In genomic region chr12:112961536-112961935, GRCh38 we compare ENCODE assay signal across 20 cellular contexts. TPM values are rescaled to one million over a fixed set of nuclear protein-coding genes. Genes with fewer than 3 reads are reported as not detected.
A peak's percentile ranks its signal among the peaks of the same experiment; 100 is the strongest.
DNase-seq lines count a peak whose midpoint lies in the region; ATAC-seq, FAIRE-seq and TF ChIP-seq lines count a peak whose summit lies in the region.
"Had no signal": no experiment of that assay in that cellular context is flagged by ENCODE, and none has a peak within 500 bp of the region (broad histone marks: within the 10 kb centered on the region; RNA-seq: fewer than 3 reads in every experiment).

No MANE protein-coding gene starts in this region.

- CTCF ChIA-PET in K562 (lab: Yijun Ruan, JAX; ENCODE audit: low intra/inter-chr PET ratio), result no interaction called here

- WGBS in K562 (ENCODE audit: insufficient coverage, low coverage, missing lambda C conversion rate), result 0% methylated on average over 4 of the region's 4 CpGs
- 88% methylated on average over 4 of the region's 4 CpGs for WGBS in suprapubic skin

- no TSS peak for BruUV-seq in K562 (replicated peaks; lab: Mats Ljungman, UMichigan)

- H3K27ac ChIP-seq in K562 (ENCODE audit: extremely low read depth, low read depth, low read length) (no peak overlapping the region), suprapubic skin (no peak overlapping the region)
- H3K27ac ChIP-seq: 22Rv1 had no signal

- H3K4me1 Mint-ChIP-seq in T-helper 1 cell treated with Interleukin-12 subunit alpha and Interleukin-12 subunit beta and Interleukin-4 antibody, amounts not matched to agents 30 μg/mL and 1 μg/mL, for 36 hours (ENCODE audit: low read depth), result peaks cover 21% of the 10 kb centered on the region
- H3K4me1 Mint-ChIP-seq in activated T-cell treated with anti-CD3 and anti-CD28 coated beads, Interleukin-2, amount 50 U/mL, for 72 hours (ENCODE audit: low read depth), result peaks cover 5% of the 10 kb centered on the region
- H3K4me1 Mint-ChIP-seq: CD14-positive monocyte had no signal

- no peak for ATAC-seq in activated T-cell treated with anti-CD3 and anti-CD28 coated beads, Interleukin-2, amount 50 U/mL, for 72 hours (replicated peaks in 1 of 2)
- ATAC-seq in K562 (no peak), sciatic nerve (no peak)
- ATAC-seq: CD8-positive, alpha-beta T cell had no signal

- FAIRE-seq in K562 (lab: Jason Lieb, UNC), result no peak
- FAIRE-seq: D721Med, GM12892, H1, HTR-8/SVneo had no signal

- TF ChIP-seq POLR2A in K562 (conservative IDR thresholded peaks at IDR 0.05), result no peak
- TF ChIP-seq POLR2A in suprapubic skin (IDR thresholded peaks at IDR 0.05), result no peak

- POLR2A ChIA-PET in K562 (lab: Yijun Ruan, JAX), result no interaction called here

- H3K4me1 ChIP-seq in K562 (replicated peaks in 1 of 2; ENCODE audit: control insufficient read depth in 2 of 2, insufficient read depth in 2 of 2, low read length in 2 of 2), result no peaks in the 10 kb centered on the region
- no peaks in the 10 kb centered on the region for H3K4me1 ChIP-seq in suprapubic skin
- H3K4me1 ChIP-seq: HAP-1 had no signal

- H3K27me3 ChIP-seq in K562 (ENCODE audit: control insufficient read depth in 2 of 2, insufficient read depth in 2 of 2, low read length in 2 of 2), result peaks cover 0 to 9% of the 10 kb centered on the region in 2 experiments; a peak in 2 of 5 replicates
- no peaks in the 10 kb centered on the region for H3K27me3 ChIP-seq in suprapubic skin

- TF ChIP-seq CTCF in K562 (IDR thresholded peaks at IDR 0.05 in 2 of 3, conservative IDR thresholded peaks at IDR 0.05 in 1 of 3; ENCODE audit: insufficient read depth in 2 of 3, low read depth in 1 of 3, low read length in 3 of 3), result no peak
- TF ChIP-seq CTCF in suprapubic skin (IDR thresholded peaks at IDR 0.05), result no peak

- H3K9me1 ChIP-seq in K562 (ENCODE audit: control insufficient read depth, insufficient read depth, low read length), result no peaks in the 10 kb centered on the region

- H3K79me2 ChIP-seq in K562 (ENCODE audit: control insufficient read depth, insufficient read depth, low read length), result no peaks in the 10 kb centered on the region

- in situ Hi-C loops in K562 (cut with MboI), result no loop called here

- H3K36me3 ChIP-seq in K562 (ENCODE audit: control insufficient read depth, insufficient read depth, low read length) (no peaks in the 10 kb centered on the region), suprapubic skin (peaks cover 58% of the 10 kb centered on the region)

- peaks cover 86% of the 10 kb centered on the region for H3K36me3 Mint-ChIP-seq in T-helper 1 cell treated with Interleukin-12 subunit alpha and Interleukin-12 subunit beta and Interleukin-4 antibody, amounts not matched to agents 30 μg/mL and 1 μg/mL, for 36 hours (ENCODE audit: low read depth)
- H3K36me3 Mint-ChIP-seq in activated T-cell treated with anti-CD3 and anti-CD28 coated beads, Interleukin-2, amount 50 U/mL, for 72 hours (ENCODE audit: insufficient read depth in 2 of 2), result peaks cover 20 to 29% of the 10 kb centered on the region in 2 donors

- H4K20me1 ChIP-seq in K562 (replicated peaks; ENCODE audit: control insufficient read depth, insufficient read depth, low read length), result no peaks in the 10 kb centered on the region

- H3K27ac Mint-ChIP-seq in T-helper 1 cell treated with Interleukin-12 subunit alpha and Interleukin-12 subunit beta and Interleukin-4 antibody, amounts not matched to agents 30 μg/mL and 1 μg/mL, for 36 hours, result peak overlapping the region; percentile 0
- H3K27ac Mint-ChIP-seq in activated T-cell treated with anti-CD3 and anti-CD28 coated beads, Interleukin-2, amount 50 U/mL, for 72 hours, result peak overlapping the region; percentile 29
- H3K27ac Mint-ChIP-seq: CD8-positive, alpha-beta T cell had no signal

- no peak overlapping the region for H3K4me3 Mint-ChIP-seq in T-helper 1 cell treated with Interleukin-12 subunit alpha and Interleukin-12 subunit beta and Interleukin-4 antibody, amounts not matched to agents 30 μg/mL and 1 μg/mL, for 36 hours
- H3K4me3 Mint-ChIP-seq in activated T-cell treated with anti-CD3 and anti-CD28 coated beads, Interleukin-2, amount 50 U/mL, for 72 hours, result no peak overlapping the region
- H3K4me3 Mint-ChIP-seq: CD14-positive monocyte; CD8-positive, alpha-beta T cell had no signal

- no peak overlapping the region for H3K9ac ChIP-seq in K562 (ENCODE audit: insufficient read depth in 1 of 2, low read depth in 2 of 2, low read length in 2 of 2)

- H3K4me3 ChIP-seq in K562, result no peak overlapping the region
- no peak overlapping the region for H3K4me3 ChIP-seq in suprapubic skin
- H3K4me3 ChIP-seq: HAP-1 had no signal

- intact Hi-C loops in K562 (cut with micrococcal nuclease) (no loop called here), sciatic nerve (cut with DNase I) (no loop called here)

- DNase-seq in T-helper 1 cell, result no peak
- no peak for DNase-seq in activated T-cell treated with anti-CD3 and anti-CD28 coated beads, Interleukin-2, amount 50 U/mL, for 72 hours
- no peak for DNase-seq in activated T-cell treated with anti-CD3 and anti-CD28 coated beads, Interleukin-2, amount 50 U/mL, for 48 hours
- no peak for DNase-seq in K562 (ENCODE audit: extremely low read depth in 1 of 4, low spot score in 3 of 4)
- DNase-seq in suprapubic skin (ENCODE audit: low spot score in 2 of 2), result no peak
- no peak for DNase-seq in sciatic nerve (ENCODE audit: low spot score)
- DNase-seq: CD8-positive, alpha-beta T cell; COR-L47; DMS153; DMS79 treated with DMSO at 0.1 percent for 48 hours; GDM1 had no signal

- H3K4me2 ChIP-seq in K562 (ENCODE audit: insufficient read depth, low read length), result no peak overlapping the region

- H3K9me3 Mint-ChIP-seq in T-helper 1 cell treated with Interleukin-12 subunit alpha and Interleukin-12 subunit beta and Interleukin-4 antibody, amounts not matched to agents 30 μg/mL and 1 μg/mL, for 36 hours, result no peaks in the 10 kb centered on the region
- H3K9me3 Mint-ChIP-seq in activated T-cell treated with anti-CD3 and anti-CD28 coated beads, Interleukin-2, amount 50 U/mL, for 72 hours, result peaks cover 0 to 8% of the 10 kb centered on the region in 2 donors

- H3K9me3 ChIP-seq in K562 (replicated peaks; ENCODE audit: control insufficient read depth, insufficient read depth, low read depth, low read length) (no peaks in the 10 kb centered on the region), suprapubic skin (no peaks in the 10 kb centered on the region)
- H3K9me3 ChIP-seq: HAP-1 had no signal

- TF ChIP-seq EP300 in K562 (IDR thresholded peaks at IDR 0.05; ENCODE audit: low read length) (no peak), suprapubic skin (IDR thresholded peaks at IDR 0.05) (no peak)

- H2AFZ ChIP-seq in K562 (ENCODE audit: low read depth, low read length), result no peak overlapping the region

- no peak for TF ChIP-seq RAD21 in K562 (CRISPR knock-in tag; conservative IDR thresholded peaks at IDR 0.05 in 1 of 2, IDR thresholded peaks at IDR 0.05 in 1 of 2)

- H3K27me3 Mint-ChIP-seq in T-helper 1 cell treated with Interleukin-12 subunit alpha and Interleukin-12 subunit beta and Interleukin-4 antibody, amounts not matched to agents 30 μg/mL and 1 μg/mL, for 36 hours (ENCODE audit: low read depth), result no peaks in the 10 kb centered on the region
- H3K27me3 Mint-ChIP-seq in activated T-cell treated with anti-CD3 and anti-CD28 coated beads, Interleukin-2, amount 50 U/mL, for 72 hours (ENCODE audit: low read depth), result no peaks in the 10 kb centered on the region

RNA-seq across cellular contexts. Expression of gene OAS2, which starts 16.8 kb away (rescaled TPM):
- 100 to 1,000 TPM in 1 of 2 donors, 10 to 100 TPM in 1; 80.2 to 139 TPM for total RNA-seq in activated T-cell treated with anti-CD3 and anti-CD28 coated beads, Interleukin-2, amount 50 U/mL, for 72 hours
- total RNA-seq in K562 (2011; cell fraction: chromatin; rRNA removed; ENCODE audit: low replicate concordance), result not detected in 2 replicates
- not detected in 2 replicates for total RNA-seq in K562 (2011; cell fraction: nucleolus; rRNA removed)
- not detected in 2 replicates for total RNA-seq in K562 (2011; cell fraction: nucleoplasm; rRNA removed)
- not detected in 2 replicates for total RNA-seq in K562 (2014; rRNA removed)
- not detected in 2 replicates for total RNA-seq in K562 (2014; rRNA removed; fragmentation: Illumina TruSeq; extraction: Trizol)
- total RNA-seq in K562 (2015; rRNA removed; fragmentation: Illumina TruSeq; extraction: Trizol), result not detected in 2 replicates
- total RNA-seq in K562 (2021), result 0.13 and 0.22 TPM in 2 replicates
- not detected in 2 replicates for polyA plus RNA-seq in K562 (2011; rRNA removed)
- polyA plus RNA-seq in K562 (2011; cell fraction: cytosol; rRNA removed), result not detected in 2 replicates
- polyA plus RNA-seq in K562 (2011; cell fraction: nucleus; rRNA removed), result not detected in 2 replicates
- polyA plus RNA-seq in K562 (2012), result 0.03 TPM in 1 of 2 replicates, not detected in the other
- polyA plus RNA-seq in K562 (2014; fragmentation: Illumina TruSeq; extraction: Trizol), result 0.14 TPM in 1 of 2 replicates, not detected in the other
- polyA plus RNA-seq in K562 (2014; fragmentation: Nextera tagmentation; extraction: Ambion mirVana), result not detected
- polyA plus RNA-seq in K562 (2014; rRNA removed), result 0.85 TPM in 1 of 2 replicates, not detected in the other
- polyA minus RNA-seq in K562 (2011; rRNA and poly(A)+ RNA removed), result not detected in 2 replicates
- polyA minus RNA-seq in K562 (2011; cell fraction: cytosol; rRNA and poly(A)+ RNA removed), result not detected in 2 replicates
- not detected in 2 replicates for polyA minus RNA-seq in K562 (2011; cell fraction: nucleus; rRNA and poly(A)+ RNA removed)
- 1 to 10 TPM; 1.2 to 4.2 (median 3.2) TPM for total RNA-seq in suprapubic skin
- 8.4 TPM for total RNA-seq in sciatic nerve
- total RNA-seq: A673, H1 had no signal

RNA-seq across cellular contexts. Expression of gene OAS3, which starts 23.3 kb away (rescaled TPM):
- total RNA-seq in activated T-cell treated with anti-CD3 and anti-CD28 coated beads, Interleukin-2, amount 50 U/mL, for 72 hours, result 10 to 100 TPM; 14.7 to 39.3 TPM
- 1.1 and 3.1 TPM in 2 replicates for total RNA-seq in K562 (2011; cell fraction: chromatin; rRNA removed; ENCODE audit: low replicate concordance)
- 1.7 and 1.8 TPM in 2 replicates for total RNA-seq in K562 (2011; cell fraction: nucleolus; rRNA removed)
- 1.5 and 2.1 TPM in 2 replicates for total RNA-seq in K562 (2011; cell fraction: nucleoplasm; rRNA removed)
- 1.3 and 1.9 TPM in 2 replicates for total RNA-seq in K562 (2014; rRNA removed)
- total RNA-seq in K562 (2014; rRNA removed; fragmentation: Illumina TruSeq; extraction: Trizol), result 0.69 and 0.77 TPM in 2 replicates
- total RNA-seq in K562 (2015; rRNA removed; fragmentation: Illumina TruSeq; extraction: Trizol), result 0.83 and 1.0 TPM in 2 replicates
- total RNA-seq in K562 (2021), result 1.9 and 4.3 TPM in 2 replicates
- 0.67 and 0.91 TPM in 2 replicates for polyA plus RNA-seq in K562 (2011; rRNA removed)
- 1.1 and 1.3 TPM in 2 replicates for polyA plus RNA-seq in K562 (2011; cell fraction: cytosol; rRNA removed)
- 0.87 and 1.5 TPM in 2 replicates for polyA plus RNA-seq in K562 (2011; cell fraction: nucleus; rRNA removed)
- 2.0 and 7.6 TPM in 2 replicates for polyA plus RNA-seq in K562 (2012)
- 1.7 and 2.0 TPM in 2 replicates for polyA plus RNA-seq in K562 (2014; fragmentation: Illumina TruSeq; extraction: Trizol)
- polyA plus RNA-seq in K562 (2014; fragmentation: Nextera tagmentation; extraction: Ambion mirVana), result under 1 TPM; 0.21 to 0.39 TPM
- 0.82 and 1.7 TPM in 2 replicates for polyA plus RNA-seq in K562 (2014; rRNA removed)
- 0.39 and 1.6 TPM in 2 replicates for polyA minus RNA-seq in K562 (2011; rRNA and poly(A)+ RNA removed)
- polyA minus RNA-seq in K562 (2011; cell fraction: cytosol; rRNA and poly(A)+ RNA removed), result 0.73 and 0.76 TPM in 2 replicates
- polyA minus RNA-seq in K562 (2011; cell fraction: nucleus; rRNA and poly(A)+ RNA removed), result 1.00 and 1.5 TPM in 2 replicates
- 10 to 100 TPM; 19.5 to 30.0 (median 24.1) TPM for total RNA-seq in suprapubic skin
- 10.0 TPM for total RNA-seq in sciatic nerve

RNA-seq across cellular contexts. Expression of gene OAS1, which starts 54.8 kb away (rescaled TPM):
- total RNA-seq in activated T-cell treated with anti-CD3 and anti-CD28 coated beads, Interleukin-2, amount 50 U/mL, for 72 hours, result 10 to 100 TPM; 17.3 to 41.9 TPM
- total RNA-seq in K562 (2011; cell fraction: chromatin; rRNA removed; ENCODE audit: low replicate concordance), result not detected in 2 replicates
- not detected in 2 replicates for total RNA-seq in K562 (2011; cell fraction: nucleolus; rRNA removed)
- total RNA-seq in K562 (2011; cell fraction: nucleoplasm; rRNA removed), result not detected in 2 replicates
- total RNA-seq in K562 (2014; rRNA removed) (not detected in 2 replicates), K562 (2014; rRNA removed; fragmentation: Illumina TruSeq; extraction: Trizol) (not detected in 2 replicates), K562 (2015; rRNA removed; fragmentation: Illumina TruSeq; extraction: Trizol) (0.25 TPM in 1 of 2 replicates, not detected in the other), K562 (2021) (0.29 TPM in 1 of 2 replicates, not detected in the other), suprapubic skin (10 to 100 TPM; 20.6 to 26.8 (median 23.5) TPM), sciatic nerve (19.3 TPM)
- polyA plus RNA-seq in K562 (2011; rRNA removed) (not detected in 2 replicates), K562 (2014; fragmentation: Illumina TruSeq; extraction: Trizol) (not detected in 2 replicates), K562 (2014; fragmentation: Nextera tagmentation; extraction: Ambion mirVana) (under 1 TPM in 1 of 2 experiments, not detected in 1; 0.06 TPM), K562 (2014; rRNA removed) (not detected in 2 replicates)
- not detected in 2 replicates for polyA plus RNA-seq in K562 (2011; cell fraction: cytosol; rRNA removed)
- polyA plus RNA-seq in K562 (2011; cell fraction: nucleus; rRNA removed), result not detected in 2 replicates
- polyA plus RNA-seq in K562 (2012), result 0.22 TPM in 1 of 2 replicates, not detected in the other
- polyA minus RNA-seq in K562 (2011; rRNA and poly(A)+ RNA removed), result not detected in 2 replicates
- polyA minus RNA-seq in K562 (2011; cell fraction: cytosol; rRNA and poly(A)+ RNA removed), result not detected in 2 replicates
- not detected in 2 replicates for polyA minus RNA-seq in K562 (2011; cell fraction: nucleus; rRNA and poly(A)+ RNA removed)
- total RNA-seq: H1 had no signal

Comparison
In these comparisons a context has a peak if more than half of its experiments do, and no peak if none do; other contexts are left out.
1. RNA of gene OAS1, which starts 54.8 kb away (total RNA-seq): 17.3 to 41.9 TPM in activated T-cell treated with anti-CD3 and anti-CD28 coated beads, Interleukin-2, amount 50 U/mL, for 72 hours, 20.6 to 26.8 TPM in suprapubic skin and 19.3 TPM in sciatic nerve (single experiment); 0.25 to 0.29 TPM in K562; every median in the first group is over 10 times any median in the second.